19 cellular contexts compared by ENCODE assay signal in genomic region chr16:66298006-66298405, GRCh38.
"Had no signal": no experiment of that assay in that cellular context is flagged by ENCODE, and none has a peak within 500 bp of the region (broad histone marks: within the 10 kb centered on the region; RNA-seq: fewer than 3 reads in every experiment).

No MANE protein-coding gene starts in this region.

- H3K27ac Mint-ChIP-seq: activated naive CD4-positive, alpha-beta T cell treated with anti-CD3 and anti-CD28 coated beads, Interleukin-2, amount 50 U/mL, for 24 hours; dendritic cell treated with granulocyte-macrophage colony-stimulating factor and Interleukin-4, amounts not matched to agents 40 ng/mL and 50 ng/mL, for 4 days; mesothelial cell of epicardium; nephron progenitor cell; stimulated activated memory B cell treated with anti-CD40 and anti-IgM and Interleukin-4, amounts not matched to agents 10 μg/mL and 1 μg/mL and 100 μg/mL, for 72 hours had no signal

- H3K4me3 ChIP-seq: ascending aorta, breast epithelium, esophagus squamous epithelium, heart right ventricle, lung, spleen, testis had no signal

- H3K27me3 Mint-ChIP-seq: activated naive CD4-positive, alpha-beta T cell treated with anti-CD3 and anti-CD28 coated beads, Interleukin-2, amount 50 U/mL, for 24 hours had no signal

- H3K9me3 Mint-ChIP-seq: activated naive CD4-positive, alpha-beta T cell treated with anti-CD3 and anti-CD28 coated beads, Interleukin-2, amount 50 U/mL, for 24 hours; dendritic cell treated with granulocyte-macrophage colony-stimulating factor and Interleukin-4, amounts not matched to agents 40 ng/mL and 50 ng/mL, for 4 days had no signal

- H3K4me3 Mint-ChIP-seq: activated naive CD4-positive, alpha-beta T cell treated with anti-CD3 and anti-CD28 coated beads, Interleukin-2, amount 50 U/mL, for 24 hours; dendritic cell treated with granulocyte-macrophage colony-stimulating factor and Interleukin-4, amounts not matched to agents 40 ng/mL and 50 ng/mL, for 4 days; mesothelial cell of epicardium; nephron progenitor cell; stimulated activated memory B cell treated with anti-CD40 and anti-IgM and Interleukin-4, amounts not matched to agents 10 μg/mL and 1 μg/mL and 100 μg/mL, for 72 hours had no signal

- H3K36me3 ChIP-seq: ascending aorta, breast epithelium, esophagus squamous epithelium, heart right ventricle, spleen, WERI-Rb-1 had no signal

- H3K27me3 ChIP-seq: ascending aorta, breast epithelium, testis had no signal

- H3K4me1 Mint-ChIP-seq: mesothelial cell of epicardium; stimulated activated memory B cell treated with anti-CD40 and anti-IgM and Interleukin-4, amounts not matched to agents 10 μg/mL and 1 μg/mL and 100 μg/mL, for 72 hours had no signal

- H3K36me3 Mint-ChIP-seq: activated naive CD4-positive, alpha-beta T cell treated with anti-CD3 and anti-CD28 coated beads, Interleukin-2, amount 50 U/mL, for 24 hours; mesothelial cell of epicardium; stimulated activated memory B cell treated with anti-CD40 and anti-IgM and Interleukin-4, amounts not matched to agents 10 μg/mL and 1 μg/mL and 100 μg/mL, for 72 hours had no signal

- H3K4me1 ChIP-seq: ascending aorta, breast epithelium, esophagus squamous epithelium, heart right ventricle, spleen, testis had no signal

- H3K27ac ChIP-seq: ascending aorta, breast epithelium, esophagus squamous epithelium, heart right ventricle, spleen, testis, WERI-Rb-1 had no signal

- H3K9me3 ChIP-seq: ascending aorta, breast epithelium, esophagus squamous epithelium, testis had no signal

- ATAC-seq: heart right ventricle; left colon; sciatic nerve; stimulated activated memory B cell treated with anti-CD40 and anti-IgM and Interleukin-4, amounts not matched to agents 10 μg/mL and 1 μg/mL and 100 μg/mL, for 72 hours had no signal

- DNase-seq: activated CD4-positive, alpha-beta T cell treated with anti-CD3 and anti-CD28 coated beads, Interleukin-2, amount 50 U/mL, for 4 hours; effector memory CD4-positive, alpha-beta T cell; esophagus squamous epithelium; heart right ventricle; left colon; nephron progenitor cell; spleen; stimulated activated CD4-positive, alpha-beta T cell treated with anti-CD3 and anti-CD28 coated beads, Interleukin-4, amount 100 ng/mL, for 4 hours; T-helper 2 cell; testis; WERI-Rb-1 had no signal
